ENCODE assay signal across 9 cellular contexts in the genomic region with DNA sequence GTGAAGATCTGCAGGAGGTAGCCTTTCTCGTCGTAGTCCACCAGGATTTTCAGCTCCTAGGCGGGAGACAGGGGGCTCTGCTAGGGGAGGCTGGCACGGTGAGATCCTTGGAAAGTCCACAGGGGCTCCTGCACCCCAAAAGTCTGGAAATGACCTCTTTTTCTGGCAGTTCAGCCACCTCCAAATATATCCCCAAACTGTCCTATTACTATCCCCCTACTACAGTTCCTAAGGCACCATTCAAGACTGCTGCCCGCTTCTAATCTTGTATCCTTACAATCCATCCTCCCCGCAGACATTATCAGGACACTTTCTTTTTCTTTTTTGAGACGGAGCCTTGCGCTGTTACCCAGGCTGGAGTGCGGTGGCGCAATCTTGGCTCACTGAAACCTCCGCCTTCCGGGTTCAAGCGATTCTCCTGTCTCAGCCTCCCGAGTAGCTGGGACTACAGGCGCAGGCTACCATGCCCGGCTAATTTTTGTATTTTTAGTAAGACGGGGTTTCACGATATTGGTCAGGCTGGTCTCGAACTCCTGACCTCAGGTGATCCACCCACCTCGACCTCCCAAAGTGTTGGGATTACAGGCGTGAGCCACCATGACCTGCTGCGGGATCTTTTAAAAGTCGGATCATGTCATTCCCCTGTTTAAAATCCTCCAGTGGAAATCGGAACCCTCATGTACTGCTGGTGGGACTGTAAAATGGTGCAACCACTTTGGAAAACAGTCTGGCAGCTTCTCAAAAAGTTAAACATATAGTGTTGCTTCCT. TPM values are rescaled to one million over a fixed set of nuclear protein-coding genes. Genes with fewer than 3 reads are reported as not detected.
DNase-seq lines count a peak whose midpoint lies in the region; ATAC-seq and TF ChIP-seq lines count a peak whose summit lies in the region.
"Had no signal": no experiment of that assay in that cellular context is flagged by ENCODE, and none has a peak within 500 bp of the region (broad histone marks: within the 10 kb centered on the region; RNA-seq: fewer than 3 reads in every experiment).

No MANE protein-coding gene starts in this region.

- ATAC-seq in HG02610 (IDR thresholded peaks at IDR 0.05; ENCODE audit: unreplicated experiment) = no peak

- H3K27me3 ChIP-seq in H7 (ENCODE audit: control insufficient read depth, insufficient read depth, low read length) (no peaks in the 10 kb centered on the region; the same call in 1 of the 2 replicates), SJCRH30 (no peaks in the 10 kb centered on the region), skeletal muscle tissue (ENCODE audit: control insufficient read depth in 3 of 3, insufficient read depth in 3 of 3, low read length in 3 of 3) (no peaks in the 10 kb centered on the region)

- H3K4me1 ChIP-seq in SJCRH30 (no peaks in the 10 kb centered on the region), skeletal muscle tissue (ENCODE audit: control insufficient read depth in 3 of 3, insufficient read depth in 3 of 3, low read length in 3 of 3) (peaks cover 5 to 11% (median 8%) of the 10 kb centered on the region in 3 donors)

- no peak for TF ChIP-seq CTCF in fibroblast of the aortic adventitia (IDR thresholded peaks at IDR 0.05; ENCODE audit: insufficient read depth, low read length)

- no peaks in the 10 kb centered on the region for H3K36me3 ChIP-seq in H7 (replicated peaks; ENCODE audit: control insufficient read depth, insufficient read depth, low read length)
- H3K36me3 ChIP-seq in SJCRH30 = no peaks in the 10 kb centered on the region
- no peaks in the 10 kb centered on the region for H3K36me3 ChIP-seq in skeletal muscle tissue (ENCODE audit: control insufficient read depth in 3 of 3, insufficient read depth in 3 of 3, low read length in 3 of 3)

- H3K9me3 ChIP-seq in SJCRH30 (replicated peaks) = no peaks in the 10 kb centered on the region
- no peaks in the 10 kb centered on the region for H3K9me3 ChIP-seq in skeletal muscle tissue (ENCODE audit: control insufficient read depth in 3 of 3, low read length in 3 of 3)

- H3K9ac ChIP-seq in skeletal muscle tissue (ENCODE audit: low read depth in 1 of 3, low read length in 3 of 3) = peak overlapping the region; percentile 69 to 84 (median 81)

- peak overlapping the region; percentile 76 for H3K4me3 ChIP-seq in H7 (ENCODE audit: insufficient read depth, low read depth, low read length)
- H3K4me3 ChIP-seq in SJCRH30 = peak overlapping the region; percentile 65
- H3K4me3 ChIP-seq in fibroblast of the aortic adventitia (ENCODE audit: low read depth, low read length) = peak overlapping the region; percentile 70
- peak overlapping the region; percentile 81 to 94 (median 84) for H3K4me3 ChIP-seq in skeletal muscle tissue (ENCODE audit: low read length in 3 of 3)

- H3K27ac ChIP-seq in SJCRH30 (no peak overlapping the region), skeletal muscle tissue (ENCODE audit: low read depth, low read length) (no peak overlapping the region)

- no peak for DNase-seq in H7
- DNase-seq in SJCRH30 = no peak
- DNase-seq in fibroblast of the aortic adventitia (ENCODE audit: low read depth) = no peak
- DNase-seq in NCI-H345 treated with DMSO at 0.1 percent for 48 hours (lab: John Stamatoyannopoulos, UW; ENCODE audit: unreplicated experiment) = no peak
- DNase-seq in activated gamma-delta T cell treated with Interleukin-2 at 50 U/mL for 16 hours = no peak
- no peak for DNase-seq in GF-D8 (lab: John Stamatoyannopoulos, UW)

RNA-seq across cellular contexts. Expression of a gene that starts 18.5 kb away (rescaled TPM):
- total RNA-seq in H7 (2014; rRNA removed; shearing (Covaris generic)) = 0.80 and 1.1 TPM in 2 replicates
- not detected in 2 replicates for total RNA-seq in SJCRH30 (2014; rRNA removed; shearing (Covaris generic))
- total RNA-seq in fibroblast of the aortic adventitia (ENCODE audit: low replicate concordance) (1.1 and 1.8 TPM in 2 replicates), skeletal muscle tissue (not detected)
- total RNA-seq: glomerular endothelial cell had no signal

RNA-seq across cellular contexts. Expression of a gene that starts 36.4 kb away (rescaled TPM):
- 3.5 and 4.6 TPM in 2 replicates for total RNA-seq in H7 (2014; rRNA removed; shearing (Covaris generic))
- total RNA-seq in SJCRH30 (2014; rRNA removed; shearing (Covaris generic)) = 3.2 and 3.8 TPM in 2 replicates
- total RNA-seq in fibroblast of the aortic adventitia (ENCODE audit: low replicate concordance) (5.0 and 6.1 TPM in 2 replicates), skeletal muscle tissue (2.1 TPM)

RNA-seq across cellular contexts. Expression of a gene that starts 46.7 kb away (rescaled TPM):
- total RNA-seq in H7 (2014; rRNA removed; shearing (Covaris generic)) = 23.8 and 25.5 TPM in 2 replicates
- total RNA-seq in SJCRH30 (2014; rRNA removed; shearing (Covaris generic)) = 2.8 and 5.2 TPM in 2 replicates
- total RNA-seq in fibroblast of the aortic adventitia (ENCODE audit: low replicate concordance) (10.9 and 13.1 TPM in 2 replicates), skeletal muscle tissue (2.1 TPM)

RNA-seq across cellular contexts. Expression of a gene that starts 48.4 kb away (rescaled TPM):
- total RNA-seq in H7 (2014; rRNA removed; shearing (Covaris generic)) = 39.2 and 61.2 TPM in 2 replicates
- total RNA-seq in SJCRH30 (2014; rRNA removed; shearing (Covaris generic)) = 28.9 and 32.3 TPM in 2 replicates
- total RNA-seq in fibroblast of the aortic adventitia (ENCODE audit: low replicate concordance) (27.6 and 57.9 TPM in 2 replicates), skeletal muscle tissue (13.0 TPM)
